In the genomic region with DNA sequence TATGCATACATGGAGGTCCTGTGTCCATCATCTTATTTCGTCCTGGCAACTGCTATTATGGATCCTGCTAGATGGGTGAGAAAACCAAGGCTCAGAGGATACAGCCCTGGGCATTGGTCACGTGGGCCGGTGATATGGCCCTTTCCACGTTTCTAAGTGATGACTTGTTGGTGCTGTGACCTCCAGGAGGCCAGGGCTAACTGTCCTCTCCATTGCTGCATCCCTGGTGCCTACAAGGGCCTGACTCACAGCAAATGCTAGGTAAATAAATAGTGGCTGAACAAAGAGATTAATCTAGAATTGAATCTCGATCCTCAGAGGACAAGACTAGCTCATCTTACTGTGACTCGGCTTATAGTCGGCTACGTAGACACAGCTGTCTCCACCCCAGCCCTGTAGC, we compare ENCODE assay signal across 20 cellular contexts.
DNase-seq lines count a peak whose midpoint lies in the region; ATAC-seq and TF ChIP-seq lines count a peak whose summit lies in the region.
"Had no signal": no experiment of that assay in that cellular context is flagged by ENCODE, and none has a peak within 500 bp of the region (broad histone marks: within the 10 kb centered on the region; RNA-seq: fewer than 3 reads in every experiment).

No MANE protein-coding gene starts in this region.

- H3K27me3 Mint-ChIP-seq in WTC11 (ENCODE audit: low read depth), result no peaks in the 10 kb centered on the region
- no peaks in the 10 kb centered on the region for H3K27me3 Mint-ChIP-seq in memory B cell
- H3K27me3 Mint-ChIP-seq in type B pancreatic cell, result no peaks in the 10 kb centered on the region
- H3K27me3 Mint-ChIP-seq: activated naive CD8-positive, alpha-beta T cell treated with anti-CD3 and anti-CD28 coated beads, Interleukin-2, amount 10 ng/mL, durations not matched to agents 7 days and 5 days had no signal

- H3K4me3 Mint-ChIP-seq in WTC11 (no peak overlapping the region), memory B cell (no peak overlapping the region), type B pancreatic cell (no peak overlapping the region)
- H3K4me3 Mint-ChIP-seq: activated naive CD8-positive, alpha-beta T cell treated with anti-CD3 and anti-CD28 coated beads, Interleukin-2, amount 10 ng/mL, durations not matched to agents 7 days and 5 days; activated T-cell treated with anti-CD3 and anti-CD28 coated beads, Interleukin-2, amount 50 U/mL, for 72 hours; nephron; T-helper 1 cell treated with Interleukin-12 subunit alpha and Interleukin-12 subunit beta and Interleukin-4 antibody, amounts not matched to agents 30 μg/mL and 1 μg/mL, for 36 hours had no signal

- H3K79me2 ChIP-seq in DND-41 (ENCODE audit: insufficient read depth, low read length) (peaks cover 100% of the 10 kb centered on the region), smooth muscle cell (ENCODE audit: low read depth) (no peaks in the 10 kb centered on the region)

- WGBS in smooth muscle cell (ENCODE audit: low lambda C conversion rate), result 95% methylated on average over 8 of the region's 8 CpGs

- H3K36me3 ChIP-seq in BLaER1 (peaks cover 94% of the 10 kb centered on the region), DND-41 (ENCODE audit: insufficient read depth, low read length) (peaks cover 96% of the 10 kb centered on the region), smooth muscle cell (ENCODE audit: low read depth) (no peaks in the 10 kb centered on the region)
- H3K36me3 ChIP-seq: colonic mucosa had no signal

- H2AFZ ChIP-seq in DND-41 (ENCODE audit: low read depth, low read length) (no peak overlapping the region), smooth muscle cell (ENCODE audit: low read depth) (no peak overlapping the region)
- H2AFZ ChIP-seq: GM23248 had no signal

- ATAC-seq in DND-41 (ENCODE audit: insufficient read depth, low read depth), result no peak
- no peak for ATAC-seq in WTC11
- ATAC-seq in memory B cell (ENCODE audit: low read depth), result no peak
- ATAC-seq in HG03432 (IDR thresholded peaks at IDR 0.05; ENCODE audit: unreplicated experiment), result no peak
- no peak for ATAC-seq in GM21423 (IDR thresholded peaks at IDR 0.05; ENCODE audit: unreplicated experiment)
- ATAC-seq: activated T-cell treated with anti-CD3 and anti-CD28 coated beads, Interleukin-2, amount 50 U/mL, for 72 hours had no signal

- H3K27me3 ChIP-seq in BLaER1 (no peaks in the 10 kb centered on the region), DND-41 (ENCODE audit: insufficient read depth, low read length, poor library complexity) (no peaks in the 10 kb centered on the region), smooth muscle cell (ENCODE audit: low read depth) (no peaks in the 10 kb centered on the region)
- H3K27me3 ChIP-seq: colonic mucosa had no signal

- CTCF ChIA-PET in WTC11 (lab: Charles Lee), result no interaction called here

- H4K20me1 ChIP-seq in BLaER1, result peaks cover 97% of the 10 kb centered on the region
- peaks cover 84% of the 10 kb centered on the region for H4K20me1 ChIP-seq in DND-41 (ENCODE audit: insufficient read depth, low read length)
- peaks cover 58% of the 10 kb centered on the region for H4K20me1 ChIP-seq in smooth muscle cell (ENCODE audit: low read depth)

- H3K27ac Mint-ChIP-seq in WTC11 (0 out of 2 replicates have a peak overlapping the region, but pooled peaks have one; percentile 5), memory B cell (peak overlapping the region; percentile 83), type B pancreatic cell (no peak overlapping the region)
- H3K27ac Mint-ChIP-seq: activated naive CD8-positive, alpha-beta T cell treated with anti-CD3 and anti-CD28 coated beads, Interleukin-2, amount 10 ng/mL, durations not matched to agents 7 days and 5 days; activated T-cell treated with anti-CD3 and anti-CD28 coated beads, Interleukin-2, amount 50 U/mL, for 72 hours; nephron; T-helper 1 cell treated with Interleukin-12 subunit alpha and Interleukin-12 subunit beta and Interleukin-4 antibody, amounts not matched to agents 30 μg/mL and 1 μg/mL, for 36 hours had no signal

- H3K4me1 Mint-ChIP-seq in WTC11 (peaks cover 10% of the 10 kb centered on the region), memory B cell (peaks cover 26% of the 10 kb centered on the region), type B pancreatic cell (ENCODE audit: unreplicated experiment) (peaks cover 20% of the 10 kb centered on the region)

- H3K36me3 Mint-ChIP-seq in WTC11 (no peaks in the 10 kb centered on the region), memory B cell (peaks cover 12% of the 10 kb centered on the region), type B pancreatic cell (no peaks in the 10 kb centered on the region)

- DNase-seq in DND-41 (no peak), WTC11 (ENCODE audit: low spot score) (no peak), memory B cell (ENCODE audit: low spot score in 2 of 2) (no peak), smooth muscle cell (lab: John Stamatoyannopoulos, UW; ENCODE audit: unreplicated experiment) (no peak), type B pancreatic cell (ENCODE audit: extremely low spot score, unreplicated experiment) (no peak)
- DNase-seq: activated naive CD8-positive, alpha-beta T cell treated with anti-CD3 and anti-CD28 coated beads, Interleukin-2, amount 10 ng/mL, durations not matched to agents 7 days and 5 days; activated T-cell treated with anti-CD3 and anti-CD28 coated beads, Interleukin-2, amount 50 U/mL, for 72 hours; GM23248; islet precursor cell; NCI-H1417; NCI-H524; Right ventricle myocardium superior; stimulated activated CD4-positive, alpha-beta T cell treated with anti-CD3 and anti-CD28 coated beads, Interleukin-4, amount 100 ng/mL, for 1 hour had no signal

- peaks cover 52% of the 10 kb centered on the region for H3K4me1 ChIP-seq in BLaER1
- peaks cover 30% of the 10 kb centered on the region for H3K4me1 ChIP-seq in DND-41 (ENCODE audit: insufficient read depth, low read length)
- no peaks in the 10 kb centered on the region for H3K4me1 ChIP-seq in smooth muscle cell (ENCODE audit: low read depth)

- H3K4me3 ChIP-seq in BLaER1 (no peak overlapping the region), DND-41 (ENCODE audit: low read depth in 1 of 2, low read length in 2 of 2) (no peak overlapping the region), smooth muscle cell (no peak overlapping the region)
- H3K4me3 ChIP-seq: colonic mucosa, GM23248, skin epidermis had no signal

- H3K9me3 Mint-ChIP-seq in WTC11 (no peaks in the 10 kb centered on the region), memory B cell (no peaks in the 10 kb centered on the region), type B pancreatic cell (no peaks in the 10 kb centered on the region)
- H3K9me3 Mint-ChIP-seq: activated naive CD8-positive, alpha-beta T cell treated with anti-CD3 and anti-CD28 coated beads, Interleukin-2, amount 10 ng/mL, durations not matched to agents 7 days and 5 days; activated T-cell treated with anti-CD3 and anti-CD28 coated beads, Interleukin-2, amount 50 U/mL, for 72 hours; nephron; T-helper 1 cell treated with Interleukin-12 subunit alpha and Interleukin-12 subunit beta and Interleukin-4 antibody, amounts not matched to agents 30 μg/mL and 1 μg/mL, for 36 hours had no signal

- POLR2A ChIA-PET in WTC11 (lab: Charles Lee), result no interaction called here

- no peak overlapping the region for H3K27ac ChIP-seq in BLaER1
- peak overlapping the region; percentile 67 for H3K27ac ChIP-seq in DND-41 (ENCODE audit: low read length)
- no peak overlapping the region for H3K27ac ChIP-seq in smooth muscle cell (ENCODE audit: low read depth)
- H3K27ac ChIP-seq: colonic mucosa, GM23248 had no signal

- H3K4me2 ChIP-seq in BLaER1 (0 out of 2 replicates have a peak overlapping the region, but pooled peaks have one; percentile 19), DND-41 (ENCODE audit: insufficient read depth, low read length) (no peak overlapping the region), smooth muscle cell (no peak overlapping the region)

- TF ChIP-seq CTCF in DND-41 (IDR thresholded peaks at IDR 0.05; ENCODE audit: borderline replicate concordance, extremely low read depth, low read length, poor library complexity, severe bottlenecking) (no peak), WTC11 (IDR thresholded peaks at IDR 0.05) (no peak), smooth muscle cell (IDR thresholded peaks at IDR 0.05; ENCODE audit: borderline replicate concordance, insufficient read depth, poor library complexity, severe bottlenecking) (no peak), type B pancreatic cell (conservative IDR thresholded peaks at IDR 0.05) (no peak)

- H3K9ac ChIP-seq in BLaER1 (no peak overlapping the region), DND-41 (ENCODE audit: low read depth, low read length) (no peak overlapping the region), smooth muscle cell (ENCODE audit: low read depth) (no peak overlapping the region)
- H3K9ac ChIP-seq: GM23248 had no signal

- no peaks in the 10 kb centered on the region for H3F3A ChIP-seq in smooth muscle cell (ENCODE audit: low read depth)

- H3K9me3 ChIP-seq in BLaER1, result no peaks in the 10 kb centered on the region
- H3K9me3 ChIP-seq in DND-41 (ENCODE audit: insufficient read depth, low read length, severe bottlenecking), result no peaks in the 10 kb centered on the region
- no peaks in the 10 kb centered on the region for H3K9me3 ChIP-seq in smooth muscle cell (replicated peaks; ENCODE audit: low read depth)
- H3K9me3 ChIP-seq: colonic mucosa had no signal

TF ChIP-seq in WTC11, 78 proteins besides CTCF, POLR2A, EP300 and RAD21:
- TF ChIP-seq, protein P1, sequence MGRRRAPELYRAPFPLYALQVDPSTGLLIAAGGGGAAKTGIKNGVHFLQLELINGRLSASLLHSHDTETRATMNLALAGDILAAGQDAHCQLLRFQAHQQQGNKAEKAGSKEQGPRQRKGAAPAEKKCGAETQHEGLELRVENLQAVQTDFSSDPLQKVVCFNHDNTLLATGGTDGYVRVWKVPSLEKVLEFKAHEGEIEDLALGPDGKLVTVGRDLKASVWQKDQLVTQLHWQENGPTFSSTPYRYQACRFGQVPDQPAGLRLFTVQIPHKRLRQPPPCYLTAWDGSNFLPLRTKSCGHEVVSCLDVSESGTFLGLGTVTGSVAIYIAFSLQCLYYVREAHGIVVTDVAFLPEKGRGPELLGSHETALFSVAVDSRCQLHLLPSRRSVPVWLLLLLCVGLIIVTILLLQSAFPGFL (CRISPR knock-in tag; IDR thresholded peaks at IDR 0.05; ENCODE audit: borderline replicate concordance), result no peak
TF ChIP-seq in WTC11: peak in this region for 0.
